In the genomic region with DNA sequence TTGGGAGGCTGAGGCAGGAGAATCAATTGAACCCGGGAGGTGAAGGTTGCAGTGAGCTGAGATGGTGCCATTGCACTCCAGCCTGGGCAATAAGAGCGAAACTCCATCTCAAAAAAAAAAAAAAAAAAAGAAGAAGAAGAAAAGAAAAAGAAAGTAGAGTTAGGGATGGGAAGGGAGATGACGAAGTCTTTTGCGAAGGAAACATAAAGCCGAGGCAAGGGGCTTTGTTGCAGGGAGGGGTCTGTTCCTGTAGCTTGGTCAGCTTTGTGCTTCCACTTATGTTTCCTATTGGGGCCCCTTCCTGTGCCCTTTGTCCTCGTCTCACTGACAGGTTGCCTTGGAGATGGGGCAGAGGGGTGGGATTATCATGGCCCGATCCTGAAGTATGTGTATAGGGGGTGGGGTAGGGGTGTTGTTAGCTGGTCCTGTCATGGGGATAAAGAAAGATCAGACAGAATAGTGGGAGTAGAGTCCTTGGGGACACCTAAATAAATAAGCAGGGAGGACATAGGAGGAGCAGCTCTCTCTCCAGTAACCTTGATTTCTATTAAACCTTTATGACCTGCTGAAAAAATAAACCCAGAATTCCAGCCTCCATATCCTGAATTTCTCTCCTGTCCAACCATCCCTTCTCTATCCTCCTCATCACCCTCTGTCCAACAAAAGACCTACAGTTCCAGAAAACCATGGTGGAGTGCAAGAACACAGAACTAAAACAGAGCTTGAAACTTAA, we compare ENCODE assay signal across 1 cellular context.
TF ChIP-seq lines count a peak whose summit lies in the region.

No MANE protein-coding gene starts in this region.

TF ChIP-seq in HepG2, 621 proteins besides CTCF, POLR2A, EP300 and RAD21 (continued from another document and continues in another):
- peak; percentile 90 for TF ChIP-seq CREM (IDR thresholded peaks at IDR 0.05)
- no peak for TF ChIP-seq CREM (CRISPR knock-in tag; IDR thresholded peaks at IDR 0.05)
- TF ChIP-seq, protein P1, sequence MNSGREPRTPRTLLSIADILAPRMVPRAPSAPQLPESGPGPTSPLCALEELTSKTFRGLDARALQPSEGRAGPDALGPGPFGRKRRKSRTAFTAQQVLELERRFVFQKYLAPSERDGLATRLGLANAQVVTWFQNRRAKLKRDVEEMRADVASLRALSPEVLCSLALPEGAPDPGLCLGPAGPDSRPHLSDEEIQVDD (CRISPR knock-in tag; IDR thresholded peaks at IDR 0.05; ENCODE audit: borderline replicate concordance), result no peak
- TF ChIP-seq POLR2AphosphoS5 (IDR thresholded peaks at IDR 0.05; ENCODE audit: low read depth, low read length), result peak; percentile 73
- no peak; the same call in 1 of the 2 replicates for TF ChIP-seq ESRRA (CRISPR knock-in tag; IDR thresholded peaks at IDR 0.05; ENCODE audit: low read depth)
- no peak for TF ChIP-seq XBP1 (CRISPR knock-in tag; IDR thresholded peaks at IDR 0.05)
- TF ChIP-seq NR2F2 (IDR thresholded peaks at IDR 0.05; ENCODE audit: borderline replicate concordance, low read depth), result no peak
- TF ChIP-seq ZNF431 (CRISPR knock-in tag; IDR thresholded peaks at IDR 0.05; ENCODE audit: borderline replicate concordance, low read depth), result no peak; the same call in 1 of the 2 replicates
- no peak for TF ChIP-seq ZNF577 (CRISPR knock-in tag; IDR thresholded peaks at IDR 0.05; ENCODE audit: borderline replicate concordance, low read depth)
- peak; percentile 100 for TF ChIP-seq ZNF264 (CRISPR knock-in tag; IDR thresholded peaks at IDR 0.05)
- no peak for TF ChIP-seq RNF2 (conservative IDR thresholded peaks at IDR 0.05; ENCODE audit: low read depth)
- TF ChIP-seq, protein P2, sequence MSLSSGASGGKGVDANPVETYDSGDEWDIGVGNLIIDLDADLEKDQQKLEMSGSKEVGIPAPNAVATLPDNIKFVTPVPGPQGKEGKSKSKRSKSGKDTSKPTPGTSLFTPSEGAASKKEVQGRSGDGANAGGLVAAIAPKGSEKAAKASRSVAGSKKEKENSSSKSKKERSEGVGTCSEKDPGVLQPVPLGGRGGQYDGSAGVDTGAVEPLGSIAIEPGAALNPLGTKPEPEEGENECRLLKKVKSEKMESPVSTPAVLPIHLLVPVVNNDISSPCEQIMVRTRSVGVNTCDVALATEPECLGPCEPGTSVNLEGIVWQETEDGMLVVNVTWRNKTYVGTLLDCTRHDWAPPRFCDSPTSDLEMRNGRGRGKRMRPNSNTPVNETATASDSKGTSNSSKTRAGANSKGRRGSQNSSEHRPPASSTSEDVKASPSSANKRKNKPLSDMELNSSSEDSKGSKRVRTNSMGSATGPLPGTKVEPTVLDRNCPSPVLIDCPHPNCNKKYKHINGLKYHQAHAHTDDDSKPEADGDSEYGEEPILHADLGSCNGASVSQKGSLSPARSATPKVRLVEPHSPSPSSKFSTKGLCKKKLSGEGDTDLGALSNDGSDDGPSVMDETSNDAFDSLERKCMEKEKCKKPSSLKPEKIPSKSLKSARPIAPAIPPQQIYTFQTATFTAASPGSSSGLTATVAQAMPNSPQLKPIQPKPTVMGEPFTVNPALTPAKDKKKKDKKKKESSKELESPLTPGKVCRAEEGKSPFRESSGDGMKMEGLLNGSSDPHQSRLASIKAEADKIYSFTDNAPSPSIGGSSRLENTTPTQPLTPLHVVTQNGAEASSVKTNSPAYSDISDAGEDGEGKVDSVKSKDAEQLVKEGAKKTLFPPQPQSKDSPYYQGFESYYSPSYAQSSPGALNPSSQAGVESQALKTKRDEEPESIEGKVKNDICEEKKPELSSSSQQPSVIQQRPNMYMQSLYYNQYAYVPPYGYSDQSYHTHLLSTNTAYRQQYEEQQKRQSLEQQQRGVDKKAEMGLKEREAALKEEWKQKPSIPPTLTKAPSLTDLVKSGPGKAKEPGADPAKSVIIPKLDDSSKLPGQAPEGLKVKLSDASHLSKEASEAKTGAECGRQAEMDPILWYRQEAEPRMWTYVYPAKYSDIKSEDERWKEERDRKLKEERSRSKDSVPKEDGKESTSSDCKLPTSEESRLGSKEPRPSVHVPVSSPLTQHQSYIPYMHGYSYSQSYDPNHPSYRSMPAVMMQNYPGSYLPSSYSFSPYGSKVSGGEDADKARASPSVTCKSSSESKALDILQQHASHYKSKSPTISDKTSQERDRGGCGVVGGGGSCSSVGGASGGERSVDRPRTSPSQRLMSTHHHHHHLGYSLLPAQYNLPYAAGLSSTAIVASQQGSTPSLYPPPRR (CRISPR knock-in tag; IDR thresholded peaks at IDR 0.05; ENCODE audit: borderline replicate concordance), result peak; percentile 96
- TF ChIP-seq HNRNPLL (IDR thresholded peaks at IDR 0.05; ENCODE audit: low read depth, low read length, poor library complexity, severe bottlenecking), result no peak
- peak; percentile 30; the same call in 1 of the 2 replicates for TF ChIP-seq ZBTB38 (CRISPR knock-in tag; IDR thresholded peaks at IDR 0.05)
- no peak for TF ChIP-seq TOPORS (CRISPR knock-in tag; IDR thresholded peaks at IDR 0.05)
- TF ChIP-seq HMG20B (CRISPR knock-in tag; conservative IDR thresholded peaks at IDR 0.05), result 0 out of 2 replicates have a peak, but pooled peaks have one; percentile 49
- TF ChIP-seq MIER2 (CRISPR knock-in tag; IDR thresholded peaks at IDR 0.05), result no peak
- TF ChIP-seq, protein P3, sequence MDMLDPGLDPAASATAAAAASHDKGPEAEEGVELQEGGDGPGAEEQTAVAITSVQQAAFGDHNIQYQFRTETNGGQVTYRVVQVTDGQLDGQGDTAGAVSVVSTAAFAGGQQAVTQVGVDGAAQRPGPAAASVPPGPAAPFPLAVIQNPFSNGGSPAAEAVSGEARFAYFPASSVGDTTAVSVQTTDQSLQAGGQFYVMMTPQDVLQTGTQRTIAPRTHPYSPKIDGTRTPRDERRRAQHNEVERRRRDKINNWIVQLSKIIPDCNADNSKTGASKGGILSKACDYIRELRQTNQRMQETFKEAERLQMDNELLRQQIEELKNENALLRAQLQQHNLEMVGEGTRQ (IDR thresholded peaks at IDR 0.05; ENCODE audit: low read depth, low read length), result no peak
- TF ChIP-seq, protein P3 (CRISPR knock-in tag; IDR thresholded peaks at IDR 0.05; ENCODE audit: borderline replicate concordance), result no peak
- peak; percentile 64 for TF ChIP-seq SKI (IDR thresholded peaks at IDR 0.05; ENCODE audit: partially characterized antibody)
- no peak for TF ChIP-seq ZNF737 (CRISPR knock-in tag; IDR thresholded peaks at IDR 0.05; ENCODE audit: borderline replicate concordance)
- no peak for TF ChIP-seq ZNF670 (CRISPR knock-in tag; IDR thresholded peaks at IDR 0.05; ENCODE audit: borderline replicate concordance)
- TF ChIP-seq, protein P4, sequence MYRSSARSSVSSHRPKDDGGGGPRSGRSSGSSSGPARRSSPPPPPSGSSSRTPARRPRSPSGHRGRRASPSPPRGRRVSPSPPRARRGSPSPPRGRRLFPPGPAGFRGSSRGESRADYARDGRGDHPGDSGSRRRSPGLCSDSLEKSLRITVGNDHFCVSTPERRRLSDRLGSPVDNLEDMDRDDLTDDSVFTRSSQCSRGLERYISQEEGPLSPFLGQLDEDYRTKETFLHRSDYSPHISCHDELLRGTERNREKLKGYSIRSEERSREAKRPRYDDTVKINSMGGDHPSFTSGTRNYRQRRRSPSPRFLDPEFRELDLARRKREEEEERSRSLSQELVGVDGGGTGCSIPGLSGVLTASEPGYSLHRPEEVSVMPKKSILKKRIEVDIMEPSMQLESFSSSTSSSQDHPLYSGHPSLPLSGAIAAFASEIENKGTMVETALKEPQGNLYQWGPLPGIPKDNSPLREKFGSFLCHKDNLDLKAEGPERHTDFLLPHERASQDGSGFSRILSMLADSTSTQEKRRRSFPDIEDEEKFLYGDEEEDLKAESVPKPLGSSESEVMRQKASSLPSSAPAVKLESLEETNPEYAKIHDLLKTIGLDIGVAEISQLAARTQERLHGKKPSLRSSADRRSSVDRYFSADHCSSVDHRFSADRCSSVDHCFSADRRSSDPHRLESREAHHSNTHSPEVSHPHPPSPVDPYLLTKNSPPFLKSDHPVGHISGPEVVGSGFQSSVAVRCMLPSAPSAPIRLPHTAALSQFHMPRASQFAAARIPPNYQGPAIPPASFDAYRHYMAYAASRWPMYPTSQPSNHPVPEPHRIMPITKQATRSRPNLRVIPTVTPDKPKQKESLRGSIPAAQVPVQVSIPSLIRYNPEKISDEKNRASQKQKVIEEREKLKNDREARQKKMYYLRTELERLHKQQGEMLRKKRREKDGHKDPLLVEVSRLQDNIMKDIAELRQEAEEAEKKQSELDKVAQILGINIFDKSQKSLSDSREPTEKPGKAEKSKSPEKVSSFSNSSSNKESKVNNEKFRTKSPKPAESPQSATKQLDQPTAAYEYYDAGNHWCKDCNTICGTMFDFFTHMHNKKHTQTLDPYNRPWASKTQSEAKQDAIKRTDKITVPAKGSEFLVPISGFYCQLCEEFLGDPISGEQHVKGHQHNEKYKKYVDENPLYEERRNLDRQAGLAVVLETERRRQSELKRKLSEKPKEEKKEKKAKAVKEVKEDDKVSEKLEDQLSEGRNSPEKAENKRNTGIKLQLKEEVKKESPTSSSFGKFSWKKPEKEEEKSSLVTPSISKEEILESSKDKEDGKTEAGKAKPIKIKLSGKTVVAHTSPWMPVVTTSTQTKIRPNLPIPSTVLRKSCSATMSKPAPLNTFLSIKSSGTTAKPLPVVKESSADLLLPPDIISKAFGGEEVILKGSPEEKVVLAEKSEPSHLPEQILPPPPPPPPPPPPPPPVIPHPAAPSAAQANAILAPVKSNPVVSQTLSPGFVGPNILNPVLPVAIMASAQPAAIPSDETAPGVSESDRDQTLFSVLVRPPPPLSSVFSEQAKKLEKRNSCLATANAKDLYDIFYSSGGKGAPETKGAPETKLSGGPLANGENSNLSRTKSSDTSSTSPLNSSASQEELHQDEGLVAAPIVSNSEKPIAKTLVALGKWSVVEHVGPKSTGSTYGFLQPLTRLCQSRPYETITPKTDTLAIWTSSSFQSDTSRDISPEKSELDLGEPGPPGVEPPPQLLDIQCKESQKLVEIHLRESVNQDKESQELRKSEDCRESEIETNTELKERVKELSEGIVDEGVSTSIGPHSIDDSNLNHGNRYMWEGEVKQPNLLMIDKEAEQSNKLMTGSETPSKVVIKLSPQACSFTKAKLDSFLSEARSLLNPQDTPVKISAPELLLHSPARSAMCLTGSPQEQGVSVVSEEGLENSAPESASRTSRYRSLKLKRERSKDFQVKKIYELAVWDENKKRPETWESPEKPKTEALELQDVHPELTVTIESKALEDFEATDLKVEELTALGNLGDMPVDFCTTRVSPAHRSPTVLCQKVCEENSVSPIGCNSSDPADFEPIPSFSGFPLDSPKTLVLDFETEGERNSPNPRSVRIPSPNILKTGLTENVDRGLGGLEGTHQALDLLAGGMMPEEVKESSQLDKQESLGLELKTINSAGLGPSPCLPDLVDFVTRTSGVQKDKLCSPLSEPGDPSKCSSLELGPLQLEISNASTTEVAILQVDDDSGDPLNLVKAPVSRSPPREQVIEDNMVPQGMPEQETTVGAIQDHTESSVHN (CRISPR knock-in tag; IDR thresholded peaks at IDR 0.05), result no peak
- no peak for TF ChIP-seq ZSCAN20 (CRISPR knock-in tag; IDR thresholded peaks at IDR 0.05; ENCODE audit: borderline replicate concordance)
- TF ChIP-seq, protein P5, sequence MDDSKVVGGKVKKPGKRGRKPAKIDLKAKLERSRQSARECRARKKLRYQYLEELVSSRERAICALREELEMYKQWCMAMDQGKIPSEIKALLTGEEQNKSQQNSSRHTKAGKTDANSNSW (CRISPR knock-in tag; IDR thresholded peaks at IDR 0.05; ENCODE audit: borderline replicate concordance), result no peak
- TF ChIP-seq ZNF878 (CRISPR knock-in tag; IDR thresholded peaks at IDR 0.05), result peak; percentile 54; the same call in 1 of the 2 replicates
- TF ChIP-seq, protein P6, sequence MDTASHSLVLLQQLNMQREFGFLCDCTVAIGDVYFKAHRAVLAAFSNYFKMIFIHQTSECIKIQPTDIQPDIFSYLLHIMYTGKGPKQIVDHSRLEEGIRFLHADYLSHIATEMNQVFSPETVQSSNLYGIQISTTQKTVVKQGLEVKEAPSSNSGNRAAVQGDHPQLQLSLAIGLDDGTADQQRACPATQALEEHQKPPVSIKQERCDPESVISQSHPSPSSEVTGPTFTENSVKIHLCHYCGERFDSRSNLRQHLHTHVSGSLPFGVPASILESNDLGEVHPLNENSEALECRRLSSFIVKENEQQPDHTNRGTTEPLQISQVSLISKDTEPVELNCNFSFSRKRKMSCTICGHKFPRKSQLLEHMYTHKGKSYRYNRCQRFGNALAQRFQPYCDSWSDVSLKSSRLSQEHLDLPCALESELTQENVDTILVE (CRISPR knock-in tag; IDR thresholded peaks at IDR 0.05), result no peak
- no peak for TF ChIP-seq NONO (IDR thresholded peaks at IDR 0.05)
- TF ChIP-seq NONO (CRISPR knock-in tag; conservative IDR thresholded peaks at IDR 0.05), result peak; percentile 69
- no peak; the same call in 1 of the 2 replicates for TF ChIP-seq SPEN (CRISPR knock-in tag; IDR thresholded peaks at IDR 0.05; ENCODE audit: low read depth)
- no peak for TF ChIP-seq PHF8 (CRISPR knock-in tag; IDR thresholded peaks at IDR 0.05)
- peak; percentile 62; the same call in 1 of the 2 replicates for TF ChIP-seq SIX1 (CRISPR knock-in tag; IDR thresholded peaks at IDR 0.05; ENCODE audit: borderline replicate concordance)
- TF ChIP-seq KLF13 (CRISPR knock-in tag; IDR thresholded peaks at IDR 0.05), result no peak
- no peak for TF ChIP-seq ZNF550 (CRISPR knock-in tag; IDR thresholded peaks at IDR 0.05; ENCODE audit: borderline replicate concordance)
- no peak for TF ChIP-seq MAFK (conservative IDR thresholded peaks at IDR 0.05 in 1 of 2, IDR thresholded peaks at IDR 0.05 in 1 of 2; ENCODE audit: low read length in 2 of 2)
- TF ChIP-seq ZNF10 (CRISPR knock-in tag; IDR thresholded peaks at IDR 0.05; ENCODE audit: borderline replicate concordance, low read depth), result no peak
- peak; percentile 57; the same call in 1 of the 2 replicates for TF ChIP-seq MYC (CRISPR knock-in tag; IDR thresholded peaks at IDR 0.05; ENCODE audit: borderline replicate concordance)
- TF ChIP-seq HNRNPL (IDR thresholded peaks at IDR 0.05; ENCODE audit: low read depth, low read length), result no peak
